19 cellular contexts compared by ENCODE assay signal in genomic region chr22:47088480-47089145, GRCh38.
"Had no signal": no experiment of that assay in that cellular context is flagged by ENCODE, and none has a peak within 500 bp of the region (broad histone marks: within the 10 kb centered on the region; RNA-seq: fewer than 3 reads in every experiment).

No MANE protein-coding gene starts in this region.

- H3K27ac ChIP-seq: epithelial cell of prostate, neutrophil, transverse colon, VCaP had no signal

- H3K9me3 Mint-ChIP-seq: activated T-cell treated with anti-CD3 and anti-CD28 coated beads, Interleukin-2, amount 50 U/mL, for 24 hours had no signal

- H3K36me3 ChIP-seq: neutrophil, transverse colon had no signal

- H3K9me3 ChIP-seq: neutrophil, transverse colon had no signal

- H3K27me3 Mint-ChIP-seq: activated CD8-positive, alpha-beta memory T cell treated with anti-CD3 and anti-CD28 coated beads, Interleukin-2, amount 10 ng/mL, durations not matched to agents 7 days and 5 days; activated T-cell treated with anti-CD3 and anti-CD28 coated beads, Interleukin-2, amount 50 U/mL, for 24 hours had no signal

- H3K27me3 ChIP-seq: neutrophil, transverse colon had no signal

- DNase-seq: activated CD4-positive, alpha-beta T cell treated with anti-CD3 and anti-CD28 coated beads, Interleukin-2, amount 50 U/mL, for 48 hours; activated CD8-positive, alpha-beta memory T cell treated with anti-CD3 and anti-CD28 coated beads, Interleukin-2, amount 10 ng/mL, durations not matched to agents 7 days and 5 days; activated effector memory CD4-positive, alpha-beta T cell treated with Interleukin-2 at 50 U/mL for 16 hours; activated T-cell treated with anti-CD3 and anti-CD28 coated beads, Interleukin-2, amount 50 U/mL, for 24 hours; effector CD8-positive, alpha-beta T cell; foreskin melanocyte; head of caudate nucleus; kidney glomerular epithelial cell; mesenchymal stem cell; retina; stimulated activated CD4-positive, alpha-beta T cell treated with anti-CD3 and anti-CD28 coated beads, Interleukin-4, amount 100 ng/mL, for 1 hour; stimulated activated naive CD4-positive, alpha-beta T cell treated with Interleukin-2 at 50 U/mL for 16 hours; T-helper 1 cell; T1000; transverse colon had no signal

- H3K4me3 ChIP-seq: transverse colon had no signal

- H3K4me3 Mint-ChIP-seq: activated CD8-positive, alpha-beta memory T cell treated with anti-CD3 and anti-CD28 coated beads, Interleukin-2, amount 10 ng/mL, durations not matched to agents 7 days and 5 days; activated T-cell treated with anti-CD3 and anti-CD28 coated beads, Interleukin-2, amount 50 U/mL, for 24 hours had no signal

- ATAC-seq: activated CD8-positive, alpha-beta memory T cell treated with anti-CD3 and anti-CD28 coated beads, Interleukin-2, amount 10 ng/mL, durations not matched to agents 7 days and 5 days; activated naive CD4-positive, alpha-beta T cell treated with anti-CD3 and anti-CD28 coated beads, Interleukin-2, amount 50 U/mL, for 72 hours had no signal

- H3K27ac Mint-ChIP-seq: activated CD8-positive, alpha-beta memory T cell treated with anti-CD3 and anti-CD28 coated beads, Interleukin-2, amount 10 ng/mL, durations not matched to agents 7 days and 5 days; activated T-cell treated with anti-CD3 and anti-CD28 coated beads, Interleukin-2, amount 50 U/mL, for 24 hours had no signal
